In genomic region chr2:75456111-75456510, GRCh38 we compare ENCODE assay signal across 20 cellular contexts.
"Had no signal": no experiment of that assay in that cellular context is flagged by ENCODE, and none has a peak within 500 bp of the region (broad histone marks: within the 10 kb centered on the region; RNA-seq: fewer than 3 reads in every experiment).

No MANE protein-coding gene starts in this region.

- H3K27ac ChIP-seq: left ventricle myocardium inferior, ovary, right atrium auricular region, right lobe of liver, stomach, testis, thyroid gland, transverse colon, upper lobe of left lung had no signal

- H3K4me1 ChIP-seq: left ventricle myocardium inferior, right atrium auricular region, right lobe of liver, stomach, testis, thyroid gland, transverse colon, upper lobe of left lung had no signal

- H3K4me3 ChIP-seq: left ventricle myocardium inferior, lung, mucosa of descending colon, ovary, right atrium auricular region, right lobe of liver, smooth muscle cell, stomach, testis, thyroid gland, transverse colon, upper lobe of left lung had no signal

- DNase-seq: islet precursor cell; left ventricle myocardium inferior; midbrain; mucosa of descending colon; naive thymus-derived CD4-positive, alpha-beta T cell; ovary; right lobe of liver; stimulated activated CD4-positive, alpha-beta T cell treated with anti-CD3 and anti-CD28 coated beads, Interleukin-1b, Interleukin-23, amount 100 ng/mL, for 48 hours; stimulated activated CD4-positive, alpha-beta T cell treated with anti-CD3 and anti-CD28 coated beads, Interleukin-4, amount 100 ng/mL, for 1 hour; stimulated activated naive B cell treated with anti-CD40 and anti-IgM and Interleukin-4, amounts not matched to agents 10 μg/mL and 1 μg/mL and 100 μg/mL, for 72 hours; stimulated activated naive CD8-positive, alpha-beta T cell treated with anti-CD3 and anti-CD28 coated beads, Interleukin-15, Interleukin-2, amounts not matched to agents 100 U/mL and 50 U/mL, for 24 hours; stomach; testis; thyroid gland; transverse colon; upper lobe of left lung had no signal

- H3K36me3 ChIP-seq: left ventricle myocardium inferior, ovary, right atrium auricular region, right lobe of liver, stomach, thyroid gland, transverse colon, upper lobe of left lung had no signal

- H3K9me3 ChIP-seq: left ventricle myocardium inferior, mucosa of descending colon, ovary, right atrium auricular region, right lobe of liver, stomach, testis, thyroid gland, transverse colon, upper lobe of left lung had no signal

- H3K4me2 ChIP-seq: smooth muscle cell had no signal

- H3K27me3 ChIP-seq: ovary, right atrium auricular region, right lobe of liver, testis, thyroid gland, transverse colon, upper lobe of left lung had no signal

- ATAC-seq: mucosa of descending colon; naive thymus-derived CD4-positive, alpha-beta T cell; natural killer cell treated with Interleukin-12 subunit alpha and Interleukin-12 subunit beta and Interleukin-15 and Interleukin-18, amount 100 ng/mL, for 72 hours; right lobe of liver; stimulated activated naive B cell treated with anti-CD40 and anti-IgM and Interleukin-4, amounts not matched to agents 10 μg/mL and 1 μg/mL and 100 μg/mL, for 72 hours; stimulated activated naive CD8-positive, alpha-beta T cell treated with anti-CD3 and anti-CD28 coated beads, Interleukin-15, Interleukin-2, amounts not matched to agents 100 U/mL and 50 U/mL, for 24 hours had no signal
